ENCODE assay signal across 9 cellular contexts in the genomic region with DNA sequence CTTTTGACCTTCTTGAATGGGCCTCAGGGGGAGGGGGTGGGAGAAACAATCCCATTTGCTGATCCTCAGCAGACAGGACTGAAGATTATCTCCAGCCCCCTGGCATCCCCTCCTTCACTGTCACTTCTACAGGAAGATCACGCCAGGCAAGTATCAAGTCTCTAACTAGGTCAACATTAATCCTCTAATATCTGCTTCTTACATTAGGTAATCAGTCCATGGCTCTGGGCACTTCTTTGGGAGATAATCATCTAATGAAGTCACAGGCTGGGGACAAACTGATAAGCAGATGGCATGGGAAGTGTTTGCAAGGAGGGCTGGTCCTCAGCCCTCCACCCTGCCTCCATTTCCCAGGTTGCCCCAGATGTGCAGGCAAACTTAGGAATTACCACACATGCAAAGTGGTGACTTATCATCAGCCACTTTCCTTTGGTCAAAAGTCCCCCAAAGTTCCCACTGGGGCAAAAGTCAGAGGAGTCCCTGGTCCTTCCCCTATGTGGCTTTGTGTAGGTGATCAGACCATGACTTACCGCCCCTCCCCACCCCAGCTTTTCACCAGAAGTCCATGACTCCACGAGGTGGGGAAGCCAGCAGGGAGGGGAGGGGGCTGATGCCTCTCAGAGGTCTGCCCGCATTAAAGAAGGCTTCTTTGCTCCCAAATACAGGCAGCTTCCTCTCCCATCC. TPM values are rescaled to one million over a fixed set of nuclear protein-coding genes. Genes with fewer than 3 reads are reported as not detected.
DNase-seq lines count a peak whose midpoint lies in the region; ATAC-seq and TF ChIP-seq lines count a peak whose summit lies in the region.
"Had no signal": no experiment of that assay in that cellular context is flagged by ENCODE, and none has a peak within 500 bp of the region (broad histone marks: within the 10 kb centered on the region; RNA-seq: fewer than 3 reads in every experiment).

No MANE protein-coding gene starts in this region.

- H3K9me3 Mint-ChIP-seq in T-helper 2 cell treated with Interferon-gamma antibody and Interleukin-4, amounts not matched to agents 5 μg/mL and 100 μg/mL, for 36 hours = peaks cover 4% of the 10 kb centered on the region

- 68 to 72% (median 69%) methylated on average over 4 of the region's 4 CpGs for WGBS in adrenal gland, 4 donors

- peaks cover 78% of the 10 kb centered on the region for H3K4me1 Mint-ChIP-seq in T-helper 2 cell treated with Interferon-gamma antibody and Interleukin-4, amounts not matched to agents 5 μg/mL and 100 μg/mL, for 36 hours (ENCODE audit: low read depth)

- H3K27me3 Mint-ChIP-seq in T-helper 2 cell treated with Interferon-gamma antibody and Interleukin-4, amounts not matched to agents 5 μg/mL and 100 μg/mL, for 36 hours (ENCODE audit: low read depth) = no peaks in the 10 kb centered on the region

- H3K4me3 ChIP-seq in adrenal gland = no peak overlapping the region
- H3K4me3 ChIP-seq: A549 had no signal

- no peak for TF ChIP-seq POLR2A in adrenal gland (IDR thresholded peaks at IDR 0.05)

- peak; percentile 58 for DNase-seq in T-helper 2 cell treated with Interferon-gamma antibody and Interleukin-4, amounts not matched to agents 5 μg/mL and 100 μg/mL, for 36 hours (ENCODE audit: low spot score)
- DNase-seq in T-helper 2 cell (no peak), adrenal gland (peak in 1 of 7 donors; percentile 37), mucosa of gallbladder (ENCODE audit: low spot score) (no peak)
- peak; percentile 45 to 60 for DNase-seq in stimulated activated CD8-positive, alpha-beta memory T cell treated with anti-CD3 and anti-CD28 coated beads, Interleukin-15, amount 100 ng/mL, for 48 hours (ENCODE audit: low read depth in 2 of 2)

- ATAC-seq in HG03354 (IDR thresholded peaks at IDR 0.05; ENCODE audit: poor library complexity, severe bottlenecking, unreplicated experiment) (peak; percentile 38), HG02973 (IDR thresholded peaks at IDR 0.05; ENCODE audit: unreplicated experiment) (no peak), GM21576 (IDR thresholded peaks at IDR 0.05; ENCODE audit: unreplicated experiment) (no peak)

- peak overlapping the region; percentile 89 for H3K4me3 Mint-ChIP-seq in T-helper 2 cell treated with Interferon-gamma antibody and Interleukin-4, amounts not matched to agents 5 μg/mL and 100 μg/mL, for 36 hours

- no peaks in the 10 kb centered on the region for H3K9me3 ChIP-seq in adrenal gland (replicated peaks in 1 of 3)
- H3K9me3 ChIP-seq: A549 had no signal

- peak overlapping the region; percentile 52 to 79 (median 66) for H3K27ac ChIP-seq in adrenal gland

- H3K36me3 Mint-ChIP-seq in T-helper 2 cell treated with Interferon-gamma antibody and Interleukin-4, amounts not matched to agents 5 μg/mL and 100 μg/mL, for 36 hours (ENCODE audit: low read depth) = peaks cover 94% of the 10 kb centered on the region

- peak overlapping the region; percentile 81 for H3K27ac Mint-ChIP-seq in T-helper 2 cell treated with Interferon-gamma antibody and Interleukin-4, amounts not matched to agents 5 μg/mL and 100 μg/mL, for 36 hours

- intact Hi-C loops in adrenal gland (cut with DNase I) = loop anchor here in 1 of 2 donors (5.0 kb wide), 1 partner anchor 43 kb away; the partner anchor contains the start of gene PHF19

- H3K4me1 ChIP-seq in adrenal gland (replicated peaks in 1 of 2) = peaks cover 4 to 55% of the 10 kb centered on the region in 2 donors

- no peaks in the 10 kb centered on the region for H3K27me3 ChIP-seq in adrenal gland

- no peaks in the 10 kb centered on the region for H3K36me3 ChIP-seq in adrenal gland (replicated peaks in 1 of 2)

- no peak for TF ChIP-seq CTCF in adrenal gland (IDR thresholded peaks at IDR 0.05)

RNA-seq across cellular contexts. Expression of gene TRAF1, which starts 6.0 kb away (rescaled TPM):
- total RNA-seq in adrenal gland (10 to 100 TPM in 2 of 8 donors, 1 to 10 TPM in 6; 1.6 to 11.7 (median 6.1) TPM), mucosa of gallbladder (7.9 TPM)
- 10 to 100 TPM in 2 of 3 donors, 1 to 10 TPM in 1; 2.4 to 42.7 (median 30.3) TPM for polyA plus RNA-seq in adrenal gland

RNA-seq across cellular contexts. Expression of gene PHF19, which starts 43.6 kb away (rescaled TPM):
- total RNA-seq in adrenal gland (10 to 100 TPM; 17.2 to 61.8 (median 24.0) TPM), mucosa of gallbladder (25.9 TPM)
- polyA plus RNA-seq in adrenal gland = 10 to 100 TPM; 13.6 to 39.7 (median 29.7) TPM

Comparison
In these comparisons a context has a peak if more than half of its experiments do, and no peak if none do; other contexts are left out.
1. DNase-seq: peak in T-helper 2 cell treated with Interferon-gamma antibody and Interleukin-4, amounts not matched to agents 5 μg/mL and 100 μg/mL, for 36 hours (single experiment) and stimulated activated CD8-positive, alpha-beta memory T cell treated with anti-CD3 and anti-CD28 coated beads, Interleukin-15, amount 100 ng/mL, for 48 hours (2 of 2); none in T-helper 2 cell (0 of 5) and mucosa of gallbladder (single experiment).